In the genomic region with DNA sequence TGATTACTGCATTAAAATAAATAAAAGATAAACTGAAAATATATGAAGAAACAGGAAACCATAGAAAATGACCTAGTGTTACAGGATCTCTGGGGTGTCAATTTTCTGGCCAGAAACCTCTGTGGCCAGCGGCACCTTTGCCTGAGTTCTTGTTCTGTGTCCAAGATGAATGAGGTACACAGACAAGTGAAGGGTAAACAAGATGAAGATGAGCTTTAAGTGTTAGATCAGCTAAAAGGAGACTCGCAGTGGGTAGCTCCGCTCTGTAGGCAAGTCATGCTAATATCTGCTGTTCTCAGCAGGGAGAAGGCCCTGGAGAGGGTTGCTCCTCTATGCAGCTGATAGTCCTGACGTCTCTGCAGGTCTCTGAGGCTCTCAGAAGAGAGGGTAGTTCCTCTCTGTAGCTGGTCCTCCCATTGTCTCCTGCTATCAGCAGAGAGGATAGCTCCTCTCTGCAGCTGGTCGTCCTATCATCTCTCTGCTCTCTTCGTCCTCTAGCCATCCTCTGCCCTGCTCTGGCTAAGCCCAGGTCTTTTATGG, we compare ENCODE assay signal across 9 cellular contexts. TPM values are rescaled to one million over a fixed set of nuclear protein-coding genes. Genes with fewer than 3 reads are reported as not detected.
DNase-seq lines count a peak whose midpoint lies in the region; ATAC-seq lines count a peak whose summit lies in the region.
"Had no signal": no experiment of that assay in that cellular context is flagged by ENCODE, and none has a peak within 500 bp of the region (broad histone marks: within the 10 kb centered on the region; RNA-seq: fewer than 3 reads in every experiment).

No MANE protein-coding gene starts in this region.

- H3K27ac ChIP-seq in ACC112 (ENCODE audit: low read depth, low read length) = no peak overlapping the region
- peak overlapping the region; percentile 71 for H3K27ac ChIP-seq in mesenchymal stem cell (ENCODE audit: low read length, poor library complexity, severe bottlenecking)
- H3K27ac ChIP-seq: epithelial cell of prostate had no signal

- peak overlapping the region; percentile 79 for H2AFZ ChIP-seq in ACC112 (ENCODE audit: low read length, unreplicated experiment)
- H2AFZ ChIP-seq in mesenchymal stem cell (ENCODE audit: low read depth, low read length) = peak overlapping the region; percentile 43

- peak overlapping the region; percentile 64 for H4K91ac ChIP-seq in mesenchymal stem cell (ENCODE audit: low read length)

- H3K14ac ChIP-seq in mesenchymal stem cell (ENCODE audit: low read length in 2 of 2) = peak overlapping the region in 1 of 2 experiments; percentile 61

- 40% methylated on average over 6 of the region's 6 CpGs for WGBS in mesenchymal stem cell

- H3K4me1 ChIP-seq in ACC112 (ENCODE audit: control insufficient read depth, insufficient read depth, low read length, unreplicated experiment) = peaks cover 10% of the 10 kb centered on the region
- H3K4me1 ChIP-seq in HAP-1 = peaks cover 6% of the 10 kb centered on the region; the same call in 1 of the 2 replicates
- peaks cover 4% of the 10 kb centered on the region for H3K4me1 ChIP-seq in adipocyte (ENCODE audit: control insufficient read depth, insufficient read depth, low read length)
- peaks cover 7% of the 10 kb centered on the region for H3K4me1 ChIP-seq in mesenchymal stem cell (ENCODE audit: control insufficient read depth, insufficient read depth, low read depth, low read length)

- no peak overlapping the region for H2BK5ac ChIP-seq in mesenchymal stem cell (ENCODE audit: low read depth, low read length, poor library complexity, severe bottlenecking)

- H2AK5ac ChIP-seq in mesenchymal stem cell (ENCODE audit: low read length, severe bottlenecking) = peak overlapping the region; percentile 6

- DNase-seq in HAP-1 (ENCODE audit: low spot score in 2 of 2) = no peak
- DNase-seq in adipocyte (ENCODE audit: low read depth) = no peak
- DNase-seq in mesenchymal stem cell = no peak
- no peak for DNase-seq in cerebellar cortex (ENCODE audit: low spot score)
- no peak for DNase-seq in NCI-H748 (lab: John Stamatoyannopoulos, UW; ENCODE audit: unreplicated experiment)
- DNase-seq in kidney glomerular epithelial cell (lab: John Stamatoyannopoulos, UW) = no peak

- H3K4me2 ChIP-seq in mesenchymal stem cell (ENCODE audit: low read length, poor library complexity, severe bottlenecking) = peak overlapping the region; percentile 65

- ATAC-seq in HG03342 (IDR thresholded peaks at IDR 0.05; ENCODE audit: unreplicated experiment) = no peak

- H3K18ac ChIP-seq in mesenchymal stem cell (ENCODE audit: low read depth in 1 of 2, low read length in 2 of 2) = peak overlapping the region; percentile 69 to 85

- peak overlapping the region; percentile 79 for H4K8ac ChIP-seq in mesenchymal stem cell (ENCODE audit: low read length)

- H3K4ac ChIP-seq in mesenchymal stem cell (ENCODE audit: low read depth in 1 of 2, low read length in 2 of 2) = no peak overlapping the region

- H3K9me3 ChIP-seq in HAP-1 (no peaks in the 10 kb centered on the region), adipocyte (ENCODE audit: control insufficient read depth, low read length) (no peaks in the 10 kb centered on the region), mesenchymal stem cell (ENCODE audit: control insufficient read depth, low read length) (no peaks in the 10 kb centered on the region)

- H3K27me3 ChIP-seq in ACC112 (ENCODE audit: insufficient read depth, low read length) = no peaks in the 10 kb centered on the region
- no peaks in the 10 kb centered on the region for H3K27me3 ChIP-seq in HAP-1 (ENCODE audit: low read depth)
- no peaks in the 10 kb centered on the region for H3K27me3 ChIP-seq in adipocyte (replicated peaks; ENCODE audit: control insufficient read depth, insufficient read depth, low read length)
- H3K27me3 ChIP-seq in mesenchymal stem cell (ENCODE audit: control insufficient read depth in 1 of 2, insufficient read depth in 1 of 2, low read length in 2 of 2) = no peaks in the 10 kb centered on the region

- no peak overlapping the region for H2BK15ac ChIP-seq in mesenchymal stem cell (ENCODE audit: low read depth, poor library complexity, severe bottlenecking)

- in situ Hi-C loops in HAP-1 (cut with MboI; ENCODE audit: low sequenced_read_pairs) = loop anchor here (25.0 kb wide), 2 partner anchors 334 to 609 kb away; partner anchors contain the start of gene C6orf89

- H3K9ac ChIP-seq in adipocyte (ENCODE audit: low read length) (no peak overlapping the region), mesenchymal stem cell (ENCODE audit: low read length) (no peak overlapping the region)

- no peak overlapping the region for H2BK12ac ChIP-seq in mesenchymal stem cell (ENCODE audit: low read length in 2 of 2)

- no peak overlapping the region for H3K23ac ChIP-seq in mesenchymal stem cell (ENCODE audit: low read length in 2 of 2)

- H3K79me2 ChIP-seq in ACC112 (ENCODE audit: control insufficient read depth, insufficient read depth, low read length, unreplicated experiment) = no peaks in the 10 kb centered on the region

- H2BK120ac ChIP-seq in mesenchymal stem cell (ENCODE audit: low read depth, low read length) = no peak overlapping the region

- H3K36me3 ChIP-seq in ACC112 (ENCODE audit: insufficient read depth, low read length) (no peaks in the 10 kb centered on the region), HAP-1 (replicated peaks) (no peaks in the 10 kb centered on the region), adipocyte (ENCODE audit: control insufficient read depth, insufficient read depth, low read length, severe bottlenecking) (no peaks in the 10 kb centered on the region), mesenchymal stem cell (ENCODE audit: control insufficient read depth in 1 of 2, insufficient read depth in 2 of 2, low read depth in 1 of 2, low read length in 2 of 2) (no peaks in the 10 kb centered on the region)

- no peaks in the 10 kb centered on the region for H3K79me1 ChIP-seq in mesenchymal stem cell (replicated peaks; ENCODE audit: low read length, poor library complexity, severe bottlenecking)

- H3K4me3 ChIP-seq in ACC112 (ENCODE audit: low read depth, low read length) = peak overlapping the region; percentile 79
- peak overlapping the region; percentile 61 for H3K4me3 ChIP-seq in HAP-1
- H3K4me3 ChIP-seq in adipocyte (ENCODE audit: low read length) = peak overlapping the region; percentile 84
- peak overlapping the region; percentile 49 to 81 for H3K4me3 ChIP-seq in mesenchymal stem cell (ENCODE audit: insufficient read depth in 1 of 2, low read depth in 1 of 2, low read length in 2 of 2)

RNA-seq across cellular contexts. Expression of gene TBC1D22B, which starts 35.9 kb away (rescaled TPM):
- 7.1 TPM for polyA plus RNA-seq in mesenchymal stem cell (2013, experiment 1 of 2)
- 7.1 TPM for polyA plus RNA-seq in mesenchymal stem cell (2013, experiment 2 of 2)

RNA-seq across cellular contexts. Expression of gene TMEM217, which starts 36.3 kb away (rescaled TPM):
- 2.0 TPM for polyA plus RNA-seq in mesenchymal stem cell (2013, experiment 1 of 2)
- 2.5 TPM for polyA plus RNA-seq in mesenchymal stem cell (2013, experiment 2 of 2)

RNA-seq across cellular contexts. Expression of gene PIM1, which starts 51.7 kb away (rescaled TPM):
- 14.5 TPM for polyA plus RNA-seq in mesenchymal stem cell (2013, experiment 1 of 2)
- 13.6 TPM for polyA plus RNA-seq in mesenchymal stem cell (2013, experiment 2 of 2)
